Comparison of ENCODE assay signal across 1 cellular context in genomic region chr1:40862008-40862863, GRCh38.
TF ChIP-seq lines count a peak whose summit lies in the region.

Gene CITED4, minus strand, starts transcription at chr1:40862363. Its CDS starts 236 bp downstream, at chr1:40862127.

TF ChIP-seq in HepG2, 621 proteins besides CTCF, POLR2A, EP300 and RAD21 (continued from another document and continues in another):
- TF ChIP-seq NFAT5 (CRISPR knock-in tag; IDR thresholded peaks at IDR 0.05) (0 out of 2 replicates have a peak, but pooled peaks have one; percentile 34), STAT5B (CRISPR knock-in tag; IDR thresholded peaks at IDR 0.05) (no peak), ZSCAN30 (CRISPR knock-in tag; IDR thresholded peaks at IDR 0.05) (no peak), ZFP36 (IDR thresholded peaks at IDR 0.05; ENCODE audit: borderline replicate concordance, low read depth, low read length, partially characterized antibody) (no peak), ZNF430 (CRISPR knock-in tag; IDR thresholded peaks at IDR 0.05) (no peak), FOXC1 (CRISPR knock-in tag; IDR thresholded peaks at IDR 0.05; ENCODE audit: borderline replicate concordance) (0 out of 2 replicates have a peak, but pooled peaks have one; percentile 16), ZSCAN9 (CRISPR knock-in tag; IDR thresholded peaks at IDR 0.05; ENCODE audit: borderline replicate concordance) (no peak), ZNF407 (CRISPR knock-in tag; IDR thresholded peaks at IDR 0.05; ENCODE audit: not compliant biosample characterization) (no peak), IKZF4 (CRISPR knock-in tag; IDR thresholded peaks at IDR 0.05; ENCODE audit: borderline replicate concordance, low read depth, not compliant biosample characterization) (no peak), ZNF749 (CRISPR knock-in tag; IDR thresholded peaks at IDR 0.05; ENCODE audit: borderline replicate concordance) (peak; percentile 40; the same call in 1 of the 2 replicates), ZNF296 (CRISPR knock-in tag; conservative IDR thresholded peaks at IDR 0.05) (no peak), HDAC1 (CRISPR knock-in tag; IDR thresholded peaks at IDR 0.05) (no peak; the same call in 1 of the 2 replicates), DDIT3 (CRISPR knock-in tag; IDR thresholded peaks at IDR 0.05) (no peak), ZMAT5 (CRISPR knock-in tag; IDR thresholded peaks at IDR 0.05; ENCODE audit: borderline replicate concordance, low read depth) (no peak), ARNT2 (CRISPR knock-in tag; IDR thresholded peaks at IDR 0.05; ENCODE audit: low read depth) (0 out of 2 replicates have a peak, but pooled peaks have one; percentile 31), SP5 (CRISPR knock-in tag; IDR thresholded peaks at IDR 0.05; ENCODE audit: borderline replicate concordance, low read depth) (peak; percentile 71; the same call in 1 of the 2 replicates), REPIN1 (CRISPR knock-in tag; IDR thresholded peaks at IDR 0.05; ENCODE audit: borderline replicate concordance, low read depth) (no peak), ZNF564 (CRISPR knock-in tag; IDR thresholded peaks at IDR 0.05) (no peak), THAP9 (CRISPR knock-in tag; IDR thresholded peaks at IDR 0.05; ENCODE audit: borderline replicate concordance) (0 out of 2 replicates have a peak, but pooled peaks have one; percentile 44), ZBTB42 (CRISPR knock-in tag; IDR thresholded peaks at IDR 0.05) (no peak), HMGXB4 (CRISPR knock-in tag; IDR thresholded peaks at IDR 0.05; ENCODE audit: borderline replicate concordance in 1 of 2, low read depth in 1 of 2) (peak; percentile 21 to 49; a peak in 2 of 4 replicates), RFXANK (CRISPR knock-in tag; IDR thresholded peaks at IDR 0.05) (no peak), KLF15 (CRISPR knock-in tag; IDR thresholded peaks at IDR 0.05; ENCODE audit: borderline replicate concordance) (no peak; the same call in 1 of the 2 replicates), JARID2 (CRISPR knock-in tag; IDR thresholded peaks at IDR 0.05; ENCODE audit: insufficient replicate concordance) (no peak), ZNF124 (CRISPR knock-in tag; IDR thresholded peaks at IDR 0.05) (no peak), ZFP41 (CRISPR knock-in tag; IDR thresholded peaks at IDR 0.05; ENCODE audit: borderline replicate concordance) (no peak), HOXA5 (CRISPR knock-in tag; IDR thresholded peaks at IDR 0.05) (0 out of 2 replicates have a peak, but pooled peaks have one; percentile 17), ZFP36L1 (CRISPR knock-in tag; IDR thresholded peaks at IDR 0.05) (no peak), STAT6 (CRISPR knock-in tag; IDR thresholded peaks at IDR 0.05; ENCODE audit: borderline replicate concordance) (no peak; the same call in 1 of the 2 replicates), TMF1 (CRISPR knock-in tag; IDR thresholded peaks at IDR 0.05; ENCODE audit: low read depth) (0 out of 2 replicates have a peak, but pooled peaks have one; percentile 60), HES4 (CRISPR knock-in tag; IDR thresholded peaks at IDR 0.05; ENCODE audit: borderline replicate concordance) (no peak), THYN1 (CRISPR knock-in tag; IDR thresholded peaks at IDR 0.05; ENCODE audit: borderline replicate concordance, low read depth) (no peak)
